In the genomic region with DNA sequence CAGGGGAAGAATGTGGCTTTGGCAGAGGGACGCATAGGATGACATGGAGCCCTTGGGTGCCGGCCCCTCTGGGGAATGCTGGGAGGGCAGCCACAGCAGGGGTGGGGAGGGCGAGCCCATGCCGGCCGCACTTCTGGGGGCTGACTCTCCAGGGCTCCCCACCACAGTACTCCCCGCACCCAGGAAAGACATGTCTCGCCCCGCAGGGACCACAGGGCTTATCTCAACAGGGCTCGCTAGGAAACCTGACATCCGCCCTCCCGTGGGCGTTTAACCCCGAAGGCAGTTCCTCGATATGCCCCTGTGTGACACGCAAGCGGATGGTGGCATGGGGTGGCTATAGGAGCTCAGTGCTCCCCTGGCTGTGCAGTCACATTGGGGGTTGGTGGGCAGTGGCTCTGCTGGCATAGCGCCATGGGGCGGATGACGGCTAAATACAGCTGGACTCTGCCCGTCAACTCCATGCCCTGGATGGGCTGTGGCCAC, we compare ENCODE assay signal across 17 cellular contexts.
DNase-seq lines count a peak whose midpoint lies in the region; ATAC-seq and TF ChIP-seq lines count a peak whose summit lies in the region.
"Had no signal": no experiment of that assay in that cellular context is flagged by ENCODE, and none has a peak within 500 bp of the region (broad histone marks: within the 10 kb centered on the region; RNA-seq: fewer than 3 reads in every experiment).

No MANE protein-coding gene starts in this region.

- no peaks in the 10 kb centered on the region for H3K9me3 Mint-ChIP-seq in activated CD8-positive, alpha-beta memory T cell treated with anti-CD3 and anti-CD28 coated beads, Interleukin-2, amount 10 ng/mL, durations not matched to agents 7 days and 5 days (ENCODE audit: low read depth)

- H3K36me3 Mint-ChIP-seq in activated CD8-positive, alpha-beta memory T cell treated with anti-CD3 and anti-CD28 coated beads, Interleukin-2, amount 10 ng/mL, durations not matched to agents 7 days and 5 days = peaks cover 1% of the 10 kb centered on the region

- no peaks in the 10 kb centered on the region for H3K9me3 ChIP-seq in body of pancreas
- no peaks in the 10 kb centered on the region for H3K9me3 ChIP-seq in upper lobe of right lung

- H3K4me1 ChIP-seq in body of pancreas (peaks cover 44% of the 10 kb centered on the region), upper lobe of right lung (no peaks in the 10 kb centered on the region)

- peaks cover 27% of the 10 kb centered on the region for H3K4me1 Mint-ChIP-seq in activated CD8-positive, alpha-beta memory T cell treated with anti-CD3 and anti-CD28 coated beads, Interleukin-2, amount 10 ng/mL, durations not matched to agents 7 days and 5 days

- DNase-seq in activated CD8-positive, alpha-beta memory T cell treated with anti-CD3 and anti-CD28 coated beads, Interleukin-2, amount 50 U/mL, for 48 hours = peak; percentile 47
- DNase-seq in activated CD8-positive, alpha-beta memory T cell treated with anti-CD3 and anti-CD28 coated beads, Interleukin-2, amount 10 ng/mL, durations not matched to agents 7 days and 5 days = no peak
- DNase-seq in body of pancreas = peak in 1 of 4 donors; percentile 21
- DNase-seq in mesenteric fat pad (ENCODE audit: low spot score) = peak; percentile 85
- no peak for DNase-seq in upper lobe of right lung
- DNase-seq in COR-L47 (lab: John Stamatoyannopoulos, UW) = no peak
- DNase-seq: 8988T; CD4-positive, CD25-positive, alpha-beta regulatory T cell; DMS153; GF-D8; GOT3; NCI-H1694 treated with DMSO at 0.1 percent for 48 hours; NCI-H774; OCI-M1 had no signal

- H3K27me3 Mint-ChIP-seq in activated CD8-positive, alpha-beta memory T cell treated with anti-CD3 and anti-CD28 coated beads, Interleukin-2, amount 10 ng/mL, durations not matched to agents 7 days and 5 days = peaks cover 3% of the 10 kb centered on the region

- peak overlapping the region in 3 of 4 donors; percentile 72 to 83 (median 72) for H3K27ac ChIP-seq in body of pancreas
- H3K27ac ChIP-seq in upper lobe of right lung = no peak overlapping the region

- intact Hi-C loops in body of pancreas (cut with DNase I) (loop anchor here (10.0 kb wide), 1 partner anchor 134 kb away; no protein-coding TSS in a partner anchor), upper lobe of right lung (cut with DNase I) (no loop called here)

- H3K4me3 Mint-ChIP-seq in activated CD8-positive, alpha-beta memory T cell treated with anti-CD3 and anti-CD28 coated beads, Interleukin-2, amount 10 ng/mL, durations not matched to agents 7 days and 5 days = no peak overlapping the region

- TF ChIP-seq POLR2A in body of pancreas (IDR thresholded peaks at IDR 0.05) = no peak

- H3K4me3 ChIP-seq in body of pancreas (no peak overlapping the region), upper lobe of right lung (no peak overlapping the region)

- CTCF ChIA-PET in activated CD8-positive, alpha-beta memory T cell treated with anti-CD3 and anti-CD28 coated beads, Interleukin-2, amount 10 ng/mL, durations not matched to agents 7 days and 5 days (lab: Charles Lee) = no interaction called here

- no peaks in the 10 kb centered on the region for H3K27me3 ChIP-seq in body of pancreas
- no peaks in the 10 kb centered on the region for H3K27me3 ChIP-seq in upper lobe of right lung

- no peak overlapping the region for H3K27ac Mint-ChIP-seq in activated CD8-positive, alpha-beta memory T cell treated with anti-CD3 and anti-CD28 coated beads, Interleukin-2, amount 10 ng/mL, durations not matched to agents 7 days and 5 days

- H3K36me3 ChIP-seq in body of pancreas (replicated peaks in 1 of 2; ENCODE audit: insufficient read depth in 1 of 2, low read depth in 2 of 2) (no peaks in the 10 kb centered on the region), upper lobe of right lung (no peaks in the 10 kb centered on the region)

- WGBS in body of pancreas, 2 donors = 79 to 94% methylated on average over 16 to 20 of the region's 20 CpGs

- ATAC-seq in activated CD8-positive, alpha-beta memory T cell treated with anti-CD3 and anti-CD28 coated beads, Interleukin-2, amount 10 ng/mL, durations not matched to agents 7 days and 5 days = no peak
- ATAC-seq in body of pancreas = no peak
- ATAC-seq in upper lobe of right lung = peak; percentile 21
- no peak for ATAC-seq in GM21576 (IDR thresholded peaks at IDR 0.05; ENCODE audit: unreplicated experiment)
- no peak for ATAC-seq in HG02870 (IDR thresholded peaks at IDR 0.05; ENCODE audit: unreplicated experiment)
- ATAC-seq: HepG2 had no signal

- TF ChIP-seq CTCF in body of pancreas (IDR thresholded peaks at IDR 0.05) = no peak
- TF ChIP-seq CTCF in upper lobe of right lung (IDR thresholded peaks at IDR 0.05) = no peak

Comparison
In these comparisons a context has a peak if more than half of its experiments do, and no peak if none do; other contexts are left out.
1. DNase-seq: peak in activated CD8-positive, alpha-beta memory T cell treated with anti-CD3 and anti-CD28 coated beads, Interleukin-2, amount 50 U/mL, for 48 hours (single experiment) and mesenteric fat pad (single experiment); none in activated CD8-positive, alpha-beta memory T cell treated with anti-CD3 and anti-CD28 coated beads, Interleukin-2, amount 10 ng/mL, durations not matched to agents 7 days and 5 days (single experiment), upper lobe of right lung (single experiment) and COR-L47 (single experiment).